ENCODE assay signal across 8 cellular contexts in the genomic region with DNA sequence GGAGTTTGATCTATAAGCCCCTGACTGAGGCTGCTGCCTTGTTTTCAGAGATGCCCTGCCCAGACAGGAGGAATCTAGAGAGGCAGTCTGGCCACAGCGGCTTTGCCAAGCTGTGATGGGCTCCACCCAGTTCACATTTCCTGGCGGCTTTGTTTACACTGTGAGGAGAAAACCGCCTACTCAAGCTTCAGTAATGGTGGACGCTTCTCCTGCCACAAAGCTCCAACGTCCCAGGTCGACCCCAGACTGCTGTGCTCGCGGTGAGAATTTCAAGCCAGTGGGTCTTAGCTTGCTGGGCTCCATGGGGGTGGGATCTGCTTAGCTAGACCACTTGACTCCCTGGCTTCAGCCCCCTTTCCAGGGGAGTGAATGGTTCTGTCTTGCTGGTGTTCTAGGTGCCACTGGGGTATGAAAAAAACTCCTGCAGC. TPM values are rescaled to one million over a fixed set of nuclear protein-coding genes. Genes with fewer than 3 reads are reported as not detected.
A peak's percentile ranks its signal among the peaks of the same experiment; 100 is the strongest.
DNase-seq lines count a peak whose midpoint lies in the region; ATAC-seq and TF ChIP-seq lines count a peak whose summit lies in the region.
"Not testable (repeated sequence)": the region's sequence is repeated elsewhere in the genome, so short reads cannot be mapped to it uniquely, and the experiment has no call there.

No MANE protein-coding gene starts in this region.

- not testable (repeated sequence) for H3K9me3 Mint-ChIP-seq in T-helper 2 cell treated with Interferon-gamma antibody and Interleukin-4, amounts not matched to agents 5 μg/mL and 100 μg/mL, for 36 hours; naive B cell

- H3K36me3 Mint-ChIP-seq in T-helper 2 cell treated with Interferon-gamma antibody and Interleukin-4, amounts not matched to agents 5 μg/mL and 100 μg/mL, for 36 hours (ENCODE audit: low read depth) = not testable (repeated sequence)
- H3K36me3 Mint-ChIP-seq in naive B cell = peaks cover 11% of the 10 kb centered on the region in 2 donors

- H3K4me3 Mint-ChIP-seq in T-helper 2 cell treated with Interferon-gamma antibody and Interleukin-4, amounts not matched to agents 5 μg/mL and 100 μg/mL, for 36 hours = peak overlapping the region; percentile 72
- peak overlapping the region; percentile 9 to 78 (median 58) for H3K4me3 Mint-ChIP-seq in naive B cell

- 27 to 50% methylated on average over 3 to 4 of the region's 8 CpGs for WGBS in esophagus squamous epithelium, 2 donors
- 63 to 70% methylated on average over 4 to 8 of the region's 8 CpGs for WGBS in upper lobe of left lung, 2 donors

- peaks cover 9 to 49% (median 18%) of the 10 kb centered on the region in 3 donors for H3K4me1 ChIP-seq in esophagus squamous epithelium
- peaks cover 6 to 23% (median 14%) of the 10 kb centered on the region in 4 donors for H3K4me1 ChIP-seq in upper lobe of left lung

- not testable (repeated sequence) for H3K4me1 Mint-ChIP-seq in T-helper 2 cell treated with Interferon-gamma antibody and Interleukin-4, amounts not matched to agents 5 μg/mL and 100 μg/mL, for 36 hours (ENCODE audit: low read depth)
- peaks cover 0 to 17% (median 4%) of the 10 kb centered on the region in 3 donors for H3K4me1 Mint-ChIP-seq in naive B cell

- H3K4me3 ChIP-seq in MG63 (peak overlapping the region; percentile 34), esophagus squamous epithelium (peak overlapping the region; percentile 27 to 57 (median 38)), upper lobe of left lung (peak overlapping the region in 3 of 4 donors; percentile 10 to 29 (median 24))

- H3K9me3 ChIP-seq in MG63, esophagus squamous epithelium, upper lobe of left lung: not testable (repeated sequence)

- peak overlapping the region; percentile 78 for H3K27ac Mint-ChIP-seq in T-helper 2 cell treated with Interferon-gamma antibody and Interleukin-4, amounts not matched to agents 5 μg/mL and 100 μg/mL, for 36 hours
- H3K27ac Mint-ChIP-seq in naive B cell = peak overlapping the region in 2 of 6 donors; percentile 15 to 39

- peak; percentile 46 for DNase-seq in DMS153 treated with DMSO at 0.1 percent for 48 hours (lab: John Stamatoyannopoulos, UW; ENCODE audit: unreplicated experiment)
- peak; percentile 74 for DNase-seq in MG63
- peak; percentile 95 for DNase-seq in NCI-H69 (lab: John Stamatoyannopoulos, UW)
- not testable (repeated sequence) for DNase-seq in T-helper 2 cell treated with Interferon-gamma antibody and Interleukin-4, amounts not matched to agents 5 μg/mL and 100 μg/mL, for 36 hours (ENCODE audit: low spot score); esophagus squamous epithelium (lab: John Stamatoyannopoulos, UW); naive B cell; upper lobe of left lung
- peak; percentile 10 for DNase-seq in activated gamma-delta T cell treated with Interleukin-2 at 50 U/mL for 16 hours

- H3K36me3 ChIP-seq in MG63, upper lobe of left lung: not testable (repeated sequence)
- peaks cover 0 to 22% (median 0%) of the 10 kb centered on the region in 3 donors for H3K36me3 ChIP-seq in esophagus squamous epithelium

- not testable (repeated sequence) for TF ChIP-seq POLR2A in esophagus squamous epithelium (IDR thresholded peaks at IDR 0.05); upper lobe of left lung (IDR thresholded peaks at IDR 0.05)

- not testable (repeated sequence) for TF ChIP-seq EP300 in upper lobe of left lung (IDR thresholded peaks at IDR 0.05)

- not testable (repeated sequence) for H3K27me3 Mint-ChIP-seq in T-helper 2 cell treated with Interferon-gamma antibody and Interleukin-4, amounts not matched to agents 5 μg/mL and 100 μg/mL, for 36 hours (ENCODE audit: low read depth); naive B cell

- not testable (repeated sequence) for ATAC-seq in naive B cell (ENCODE audit: low read depth in 2 of 2); upper lobe of left lung (ENCODE audit: low FRiP score in 2 of 2)

- intact Hi-C loops in esophagus squamous epithelium (cut with DNase I) = not testable (repeated sequence)

- TF ChIP-seq CTCF in esophagus squamous epithelium (IDR thresholded peaks at IDR 0.05); upper lobe of left lung (IDR thresholded peaks at IDR 0.05): not testable (repeated sequence)

- not testable (repeated sequence) for H3K27me3 ChIP-seq in MG63, esophagus squamous epithelium, upper lobe of left lung

- H3K27ac ChIP-seq in esophagus squamous epithelium (peak overlapping the region; percentile 81 to 89 (median 86)), upper lobe of left lung (peak overlapping the region; percentile 44 to 64 (median 50))

RNA-seq across cellular contexts. Expression of a gene that starts 26.3 kb away (rescaled TPM):
- total RNA-seq in MG63 (2014; rRNA removed; shearing (Covaris generic); ENCODE audit: low replicate concordance) = 3.3 and 4.5 TPM in 2 replicates
- total RNA-seq in esophagus squamous epithelium = 10 to 100 TPM; 34.5 to 42.2 (median 36.1) TPM
- 1 to 10 TPM; 1.0 to 4.4 (median 2.7) TPM for polyA plus RNA-seq in naive B cell (ENCODE audit: low read depth in 6 of 6)
- total RNA-seq in upper lobe of left lung = 10 to 100 TPM in 1 of 6 donors, 1 to 10 TPM in 5; 2.9 to 16.6 (median 8.6) TPM
